Comparison of ENCODE assay signal across 2 cellular contexts in the genomic region with DNA sequence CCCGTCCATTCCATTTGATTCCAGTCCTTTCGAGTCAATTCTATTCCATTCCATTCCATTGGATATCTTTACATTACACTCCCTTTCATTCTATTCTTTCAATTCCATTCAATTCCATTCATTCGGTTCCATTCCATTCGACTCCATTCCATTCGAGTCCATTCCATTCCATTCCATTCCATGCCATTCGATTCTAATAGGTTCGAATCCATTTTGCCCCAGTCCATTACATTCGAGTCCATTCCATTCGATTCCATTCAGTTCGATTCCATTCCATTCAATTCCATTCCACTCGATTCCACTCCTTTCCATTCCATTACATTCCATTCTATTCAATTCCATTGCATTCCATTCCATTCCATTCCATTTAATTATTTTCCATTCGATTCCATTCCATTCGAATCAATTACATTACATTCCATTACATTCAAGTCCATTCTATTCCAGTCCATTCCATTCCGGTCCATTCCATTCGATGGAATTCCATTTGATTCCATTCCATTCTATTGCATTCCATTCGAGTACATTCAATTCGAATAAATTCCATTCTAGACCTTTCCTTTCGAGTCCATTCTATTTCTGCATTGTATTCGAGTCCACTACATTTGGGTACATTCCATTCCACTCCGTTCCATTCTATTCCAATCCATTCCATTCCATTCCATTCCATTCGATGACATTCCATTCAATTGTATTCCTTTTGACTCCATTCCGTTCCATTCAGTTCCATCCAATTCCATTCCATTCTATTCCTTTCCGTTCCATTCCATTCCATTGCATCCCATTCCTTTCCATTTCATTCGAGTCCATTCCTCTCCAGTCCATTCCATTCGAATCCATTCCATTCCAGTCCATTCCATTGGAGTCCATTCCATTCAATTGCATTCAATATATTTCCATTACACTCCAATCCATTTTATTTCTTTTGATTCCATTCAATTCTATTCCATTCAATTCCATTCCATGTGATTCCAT.
TF ChIP-seq lines count a peak whose summit lies in the region.

No MANE protein-coding gene starts in this region.

TF ChIP-seq in GM23338, 12 proteins besides CTCF, POLR2A, EP300 and RAD21 (continued from another document):
- TF ChIP-seq, protein P1, sequence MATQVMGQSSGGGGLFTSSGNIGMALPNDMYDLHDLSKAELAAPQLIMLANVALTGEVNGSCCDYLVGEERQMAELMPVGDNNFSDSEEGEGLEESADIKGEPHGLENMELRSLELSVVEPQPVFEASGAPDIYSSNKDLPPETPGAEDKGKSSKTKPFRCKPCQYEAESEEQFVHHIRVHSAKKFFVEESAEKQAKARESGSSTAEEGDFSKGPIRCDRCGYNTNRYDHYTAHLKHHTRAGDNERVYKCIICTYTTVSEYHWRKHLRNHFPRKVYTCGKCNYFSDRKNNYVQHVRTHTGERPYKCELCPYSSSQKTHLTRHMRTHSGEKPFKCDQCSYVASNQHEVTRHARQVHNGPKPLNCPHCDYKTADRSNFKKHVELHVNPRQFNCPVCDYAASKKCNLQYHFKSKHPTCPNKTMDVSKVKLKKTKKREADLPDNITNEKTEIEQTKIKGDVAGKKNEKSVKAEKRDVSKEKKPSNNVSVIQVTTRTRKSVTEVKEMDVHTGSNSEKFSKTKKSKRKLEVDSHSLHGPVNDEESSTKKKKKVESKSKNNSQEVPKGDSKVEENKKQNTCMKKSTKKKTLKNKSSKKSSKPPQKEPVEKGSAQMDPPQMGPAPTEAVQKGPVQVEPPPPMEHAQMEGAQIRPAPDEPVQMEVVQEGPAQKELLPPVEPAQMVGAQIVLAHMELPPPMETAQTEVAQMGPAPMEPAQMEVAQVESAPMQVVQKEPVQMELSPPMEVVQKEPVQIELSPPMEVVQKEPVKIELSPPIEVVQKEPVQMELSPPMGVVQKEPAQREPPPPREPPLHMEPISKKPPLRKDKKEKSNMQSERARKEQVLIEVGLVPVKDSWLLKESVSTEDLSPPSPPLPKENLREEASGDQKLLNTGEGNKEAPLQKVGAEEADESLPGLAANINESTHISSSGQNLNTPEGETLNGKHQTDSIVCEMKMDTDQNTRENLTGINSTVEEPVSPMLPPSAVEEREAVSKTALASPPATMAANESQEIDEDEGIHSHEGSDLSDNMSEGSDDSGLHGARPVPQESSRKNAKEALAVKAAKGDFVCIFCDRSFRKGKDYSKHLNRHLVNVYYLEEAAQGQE (IDR thresholded peaks at IDR 0.05; ENCODE audit: unreplicated experiment), result no peak
- TF ChIP-seq POLR2AphosphoS5 (IDR thresholded peaks at IDR 0.05; ENCODE audit: low read depth) (no peak), STAT1 (IDR thresholded peaks at IDR 0.05; ENCODE audit: unreplicated experiment) (no peak), CREB1 (CRISPR knock-in tag; IDR thresholded peaks at IDR 0.05; ENCODE audit: low read depth) (no peak), EZH2 (IDR thresholded peaks at IDR 0.05; ENCODE audit: low read depth, unreplicated experiment) (no peak), JUNB (IDR thresholded peaks at IDR 0.05; ENCODE audit: unreplicated experiment) (no peak), ZNF331 (CRISPR knock-in tag; IDR thresholded peaks at IDR 0.05; ENCODE audit: low read depth) (no peak), NANOG (IDR thresholded peaks at IDR 0.05; ENCODE audit: borderline replicate concordance) (no peak), EZH2phosphoT487 (IDR thresholded peaks at IDR 0.05; ENCODE audit: unreplicated experiment) (no peak)
- TF ChIP-seq, protein P2, sequence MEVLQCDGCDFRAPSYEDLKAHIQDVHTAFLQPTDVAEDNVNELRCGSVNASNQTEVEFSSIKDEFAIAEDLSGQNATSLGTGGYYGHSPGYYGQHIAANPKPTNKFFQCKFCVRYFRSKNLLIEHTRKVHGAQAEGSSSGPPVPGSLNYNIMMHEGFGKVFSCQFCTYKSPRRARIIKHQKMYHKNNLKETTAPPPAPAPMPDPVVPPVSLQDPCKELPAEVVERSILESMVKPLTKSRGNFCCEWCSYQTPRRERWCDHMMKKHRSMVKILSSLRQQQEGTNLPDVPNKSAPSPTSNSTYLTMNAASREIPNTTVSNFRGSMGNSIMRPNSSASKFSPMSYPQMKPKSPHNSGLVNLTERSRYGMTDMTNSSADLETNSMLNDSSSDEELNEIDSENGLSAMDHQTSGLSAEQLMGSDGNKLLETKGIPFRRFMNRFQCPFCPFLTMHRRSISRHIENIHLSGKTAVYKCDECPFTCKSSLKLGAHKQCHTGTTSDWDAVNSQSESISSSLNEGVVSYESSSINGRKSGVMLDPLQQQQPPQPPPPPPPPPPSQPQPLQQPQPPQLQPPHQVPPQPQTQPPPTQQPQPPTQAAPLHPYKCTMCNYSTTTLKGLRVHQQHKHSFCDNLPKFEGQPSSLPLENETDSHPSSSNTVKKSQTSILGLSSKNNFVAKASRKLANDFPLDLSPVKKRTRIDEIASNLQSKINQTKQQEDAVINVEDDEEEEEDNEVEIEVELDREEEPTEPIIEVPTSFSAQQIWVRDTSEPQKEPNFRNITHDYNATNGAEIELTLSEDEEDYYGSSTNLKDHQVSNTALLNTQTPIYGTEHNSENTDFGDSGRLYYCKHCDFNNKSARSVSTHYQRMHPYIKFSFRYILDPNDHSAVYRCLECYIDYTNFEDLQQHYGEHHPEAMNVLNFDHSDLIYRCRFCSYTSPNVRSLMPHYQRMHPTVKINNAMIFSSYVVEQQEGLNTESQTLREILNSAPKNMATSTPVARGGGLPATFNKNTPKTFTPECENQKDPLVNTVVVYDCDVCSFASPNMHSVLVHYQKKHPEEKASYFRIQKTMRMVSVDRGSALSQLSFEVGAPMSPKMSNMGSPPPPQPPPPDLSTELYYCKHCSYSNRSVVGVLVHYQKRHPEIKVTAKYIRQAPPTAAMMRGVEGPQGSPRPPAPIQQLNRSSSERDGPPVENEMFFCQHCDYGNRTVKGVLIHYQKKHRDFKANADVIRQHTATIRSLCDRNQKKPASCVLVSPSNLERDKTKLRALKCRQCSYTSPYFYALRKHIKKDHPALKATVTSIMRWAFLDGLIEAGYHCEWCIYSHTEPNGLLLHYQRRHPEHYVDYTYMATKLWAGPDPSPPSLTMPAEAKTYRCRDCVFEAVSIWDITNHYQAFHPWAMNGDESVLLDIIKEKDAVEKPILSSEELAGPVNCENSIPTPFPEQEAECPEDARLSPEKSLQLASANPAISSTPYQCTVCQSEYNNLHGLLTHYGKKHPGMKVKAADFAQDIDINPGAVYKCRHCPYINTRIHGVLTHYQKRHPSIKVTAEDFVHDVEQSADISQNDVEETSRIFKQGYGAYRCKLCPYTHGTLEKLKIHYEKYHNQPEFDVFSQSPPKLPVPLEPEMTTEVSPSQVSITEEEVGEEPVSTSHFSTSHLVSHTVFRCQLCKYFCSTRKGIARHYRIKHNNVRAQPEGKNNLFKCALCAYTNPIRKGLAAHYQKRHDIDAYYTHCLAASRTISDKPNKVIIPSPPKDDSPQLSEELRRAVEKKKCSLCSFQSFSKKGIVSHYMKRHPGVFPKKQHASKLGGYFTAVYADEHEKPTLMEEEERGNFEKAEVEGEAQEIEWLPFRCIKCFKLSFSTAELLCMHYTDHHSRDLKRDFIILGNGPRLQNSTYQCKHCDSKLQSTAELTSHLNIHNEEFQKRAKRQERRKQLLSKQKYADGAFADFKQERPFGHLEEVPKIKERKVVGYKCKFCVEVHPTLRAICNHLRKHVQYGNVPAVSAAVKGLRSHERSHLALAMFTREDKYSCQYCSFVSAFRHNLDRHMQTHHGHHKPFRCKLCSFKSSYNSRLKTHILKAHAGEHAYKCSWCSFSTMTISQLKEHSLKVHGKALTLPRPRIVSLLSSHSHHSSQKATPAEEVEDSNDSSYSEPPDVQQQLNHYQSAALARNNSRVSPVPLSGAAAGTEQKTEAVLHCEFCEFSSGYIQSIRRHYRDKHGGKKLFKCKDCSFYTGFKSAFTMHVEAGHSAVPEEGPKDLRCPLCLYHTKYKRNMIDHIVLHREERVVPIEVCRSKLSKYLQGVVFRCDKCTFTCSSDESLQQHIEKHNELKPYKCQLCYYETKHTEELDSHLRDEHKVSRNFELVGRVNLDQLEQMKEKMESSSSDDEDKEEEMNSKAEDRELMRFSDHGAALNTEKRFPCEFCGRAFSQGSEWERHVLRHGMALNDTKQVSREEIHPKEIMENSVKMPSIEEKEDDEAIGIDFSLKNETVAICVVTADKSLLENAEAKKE (CRISPR knock-in tag; IDR thresholded peaks at IDR 0.05), result no peak
TF ChIP-seq in GM23338: peak in this region for 0.

TF ChIP-seq in liver, 16 proteins besides CTCF, POLR2A, EP300 and RAD21 (continued from another document):
- TF ChIP-seq, protein P1 (IDR thresholded peaks at IDR 0.05), result no peak
- no peak for TF ChIP-seq NR2F2 (IDR thresholded peaks at IDR 0.05)
TF ChIP-seq in liver: peak in this region for 0.
